Comparison of ENCODE assay signal across 15 cellular contexts in genomic region chr6:120584111-120584760, GRCh38.
A peak's percentile ranks its signal among the peaks of the same experiment; 100 is the strongest.
DNase-seq lines count a peak whose midpoint lies in the region; ATAC-seq and TF ChIP-seq lines count a peak whose summit lies in the region.
"Had no signal": no experiment of that assay in that cellular context is flagged by ENCODE, and none has a peak within 500 bp of the region (broad histone marks: within the 10 kb centered on the region; RNA-seq: fewer than 3 reads in every experiment).

No MANE protein-coding gene starts in this region.

- DNase-seq in Right ventricle myocardium inferior (ENCODE audit: missing footprints) = peak; percentile 31
- no peak for DNase-seq in Right ventricle myocardium superior
- DNase-seq in endodermal cell = peak; percentile 72
- DNase-seq in mesendoderm = peak; percentile 25
- no peak for DNase-seq in NCI-H226
- DNase-seq: 8988T; AML-193; CD8-positive, alpha-beta memory T cell; DMS53; GOT3; HCEC 1CT; HFFc6 had no signal

- no peak overlapping the region for H4K5ac ChIP-seq in mesendoderm (ENCODE audit: low read length)

- H3K27ac Mint-ChIP-seq in endodermal cell = no peak overlapping the region
- H3K27ac Mint-ChIP-seq: CD8-positive, alpha-beta memory T cell; HFFc6 had no signal

- no peaks in the 10 kb centered on the region for H3K9me3 Mint-ChIP-seq in endodermal cell

- peaks cover 4% of the 10 kb centered on the region for H3K4me1 Mint-ChIP-seq in endodermal cell
- H3K4me1 Mint-ChIP-seq: CD8-positive, alpha-beta memory T cell had no signal

- H2AK5ac ChIP-seq in mesendoderm (ENCODE audit: low read length) = no peak overlapping the region

- no peak for ATAC-seq in Right ventricle myocardium inferior
- no peak for ATAC-seq in Right ventricle myocardium superior (ENCODE audit: poor library complexity)
- ATAC-seq in GM19395 (IDR thresholded peaks at IDR 0.05; ENCODE audit: unreplicated experiment) = no peak
- no peak for ATAC-seq in GM18502 (IDR thresholded peaks at IDR 0.05; ENCODE audit: poor library complexity, unreplicated experiment)

- H3K27me3 ChIP-seq in endodermal cell (ENCODE audit: control insufficient read depth, insufficient read depth, low read length, poor library complexity, severe bottlenecking) (no peaks in the 10 kb centered on the region), mesendoderm (ENCODE audit: insufficient read depth, low read length, poor library complexity) (no peaks in the 10 kb centered on the region)
- H3K27me3 ChIP-seq: BLaER1 had no signal

- no peak overlapping the region for H2BK15ac ChIP-seq in mesendoderm (replicated peaks; ENCODE audit: low read depth)

- H3K9ac ChIP-seq in endodermal cell (ENCODE audit: extremely low read depth, low read length, poor library complexity, severe bottlenecking) = no peak overlapping the region
- H3K9ac ChIP-seq in mesendoderm (ENCODE audit: low read length) = no peak overlapping the region
- H3K9ac ChIP-seq: BLaER1 had no signal

- no peak overlapping the region for H2BK5ac ChIP-seq in mesendoderm (ENCODE audit: low read length)

- intact Hi-C loops in Right ventricle myocardium inferior (cut with DNase I) (no loop called here), Right ventricle myocardium superior (cut with DNase I) (no loop called here)

- no peak overlapping the region for H3K4ac ChIP-seq in mesendoderm (ENCODE audit: low read depth, low read length)

- TF ChIP-seq CTCF in endodermal cell (conservative IDR thresholded peaks at IDR 0.05) = peak; percentile 52

- H3K36me3 ChIP-seq in endodermal cell (ENCODE audit: control insufficient read depth, insufficient read depth, low read length) (no peaks in the 10 kb centered on the region), mesendoderm (ENCODE audit: control insufficient read depth, insufficient read depth, low read length) (no peaks in the 10 kb centered on the region)
- H3K36me3 ChIP-seq: BLaER1 had no signal

- H3K18ac ChIP-seq in mesendoderm (ENCODE audit: low read length) = no peak overlapping the region

- H3K36me3 Mint-ChIP-seq in endodermal cell (ENCODE audit: low read depth) = no peaks in the 10 kb centered on the region
- H3K36me3 Mint-ChIP-seq: CD8-positive, alpha-beta memory T cell had no signal

- no peak overlapping the region for H4K8ac ChIP-seq in mesendoderm (ENCODE audit: low read depth, low read length)

- no peak overlapping the region for H2BK120ac ChIP-seq in mesendoderm (ENCODE audit: low read depth, low read length)

- no peak overlapping the region for H3K23ac ChIP-seq in mesendoderm (ENCODE audit: low read length)

- H3K4me2 ChIP-seq in mesendoderm (ENCODE audit: low read length) = no peak overlapping the region
- H3K4me2 ChIP-seq: BLaER1 had no signal

- H3K79me2 ChIP-seq in mesendoderm (ENCODE audit: control insufficient read depth, insufficient read depth, low read length) = no peaks in the 10 kb centered on the region

- no peak overlapping the region for H3K27ac ChIP-seq in endodermal cell (ENCODE audit: low read depth, low read length)
- no peak overlapping the region for H3K27ac ChIP-seq in mesendoderm (ENCODE audit: low read depth, low read length)
- H3K27ac ChIP-seq: BLaER1 had no signal

- no peaks in the 10 kb centered on the region for H3K27me3 Mint-ChIP-seq in endodermal cell (ENCODE audit: insufficient read depth)

- H3K56ac ChIP-seq in mesendoderm (ENCODE audit: low read length) = no peak overlapping the region

- 89% methylated on average over 5 to 9 of the region's 9 CpGs for WGBS in endodermal cell (ENCODE audit: insufficient coverage in 1 of 2, insufficient read length in 1 of 2), 2 experiments
- no CpG with 5 or more reads among the region's 9 CpGs for WGBS in mesendoderm (ENCODE audit: extremely low coverage, insufficient coverage, low lambda C conversion rate)

- no peak overlapping the region for H3K4me3 Mint-ChIP-seq in endodermal cell
- H3K4me3 Mint-ChIP-seq: CD8-positive, alpha-beta memory T cell; HFFc6 had no signal

- H3K4me1 ChIP-seq in endodermal cell (ENCODE audit: control insufficient read depth, insufficient read depth, low read length) = peaks cover 9% of the 10 kb centered on the region
- H3K4me1 ChIP-seq in mesendoderm (ENCODE audit: control insufficient read depth, low read depth, low read length) = no peaks in the 10 kb centered on the region
- H3K4me1 ChIP-seq: BLaER1 had no signal

- H3K79me1 ChIP-seq in mesendoderm (ENCODE audit: low read length) = no peaks in the 10 kb centered on the region

- no peaks in the 10 kb centered on the region for H3K9me3 ChIP-seq in endodermal cell (ENCODE audit: control insufficient read depth, low read length)
- H3K9me3 ChIP-seq: BLaER1 had no signal

- H3K4me3 ChIP-seq in endodermal cell (ENCODE audit: low read length) = no peak overlapping the region
- no peak overlapping the region for H3K4me3 ChIP-seq in mesendoderm (ENCODE audit: low read length)
- H3K4me3 ChIP-seq: BLaER1 had no signal

Comparison
In these comparisons a context has a peak if more than half of its experiments do, and no peak if none do; other contexts are left out.
1. DNase-seq: peak in Right ventricle myocardium inferior (single experiment), endodermal cell (single experiment) and mesendoderm (single experiment); none in Right ventricle myocardium superior (single experiment) and NCI-H226 (single experiment).